In genomic region chr2:43012966-43013365, GRCh38 we compare ENCODE assay signal across 32 cellular contexts.
"Had no signal": no experiment of that assay in that cellular context is flagged by ENCODE, and none has a peak within 500 bp of the region (broad histone marks: within the 10 kb centered on the region; RNA-seq: fewer than 3 reads in every experiment).

No MANE protein-coding gene starts in this region.

- ATAC-seq: activated CD8-positive, alpha-beta memory T cell treated with anti-CD3 and anti-CD28 coated beads, Interleukin-2, amount 10 ng/mL, durations not matched to agents 7 days and 5 days; PC-3 had no signal

- H3K27ac ChIP-seq: brain microvascular endothelial cell, KMS-11, Peyer's patch, RWPE1, VCaP had no signal

- H3K4me3 Mint-ChIP-seq: activated B cell treated with CpG ODN at 0.5 μM for 24 hours; activated CD4-positive, alpha-beta memory T cell treated with anti-CD3 and anti-CD28 coated beads, Interleukin-2, amount 10 ng/mL, durations not matched to agents 7 days and 5 days; activated CD8-positive, alpha-beta memory T cell treated with anti-CD3 and anti-CD28 coated beads, Interleukin-2, amount 10 ng/mL, durations not matched to agents 7 days and 5 days; activated naive CD8-positive, alpha-beta T cell treated with anti-CD3 and anti-CD28 coated beads for 36 hours had no signal

- H3K9me3 ChIP-seq: Peyer's patch had no signal

- H3K36me3 ChIP-seq: brain microvascular endothelial cell, Peyer's patch had no signal

- H3K27me3 Mint-ChIP-seq: activated CD8-positive, alpha-beta memory T cell treated with anti-CD3 and anti-CD28 coated beads, Interleukin-2, amount 10 ng/mL, durations not matched to agents 7 days and 5 days; activated naive CD8-positive, alpha-beta T cell treated with anti-CD3 and anti-CD28 coated beads for 36 hours had no signal

- H3K4me1 Mint-ChIP-seq: activated B cell treated with CpG ODN at 0.5 μM for 24 hours had no signal

- DNase-seq: activated B cell treated with CpG ODN at 0.5 μM for 24 hours; activated CD4-positive, alpha-beta memory T cell treated with anti-CD3 and anti-CD28 coated beads, Interleukin-2, amount 10 ng/mL, durations not matched to agents 7 days and 5 days; activated CD4-positive, alpha-beta T cell treated with anti-CD3 and anti-CD28 coated beads for 1 hour; activated CD4-positive, alpha-beta T cell treated with anti-CD3 and anti-CD28 coated beads for 48 hours; activated CD8-positive, alpha-beta memory T cell treated with anti-CD3 and anti-CD28 coated beads for 24 hours; activated CD8-positive, alpha-beta memory T cell treated with anti-CD3 and anti-CD28 coated beads, Interleukin-2, amount 10 ng/mL, durations not matched to agents 7 days and 5 days; activated CD8-positive, alpha-beta memory T cell treated with anti-CD3 and anti-CD28 coated beads, Interleukin-2, amount 50 U/mL, for 48 hours; activated effector memory CD4-positive, alpha-beta T cell treated with Interleukin-2 at 50 U/mL for 16 hours; activated naive CD4-positive, alpha-beta T cell treated with anti-CD3 and anti-CD28 coated beads, Interleukin-2, amount 50 U/mL, for 16 hours; activated naive CD8-positive, alpha-beta T cell treated with anti-CD3 and anti-CD28 coated beads for 36 hours; activated T-cell treated with anti-CD3 and anti-CD28 coated beads, Interleukin-2, amount 50 U/mL, for 48 hours; amniotic stem cell; aorta; brain microvascular endothelial cell; central memory CD4-positive, alpha-beta T cell; MM.1S; MV-4-11; NCI-H1092; NCI-H1436 treated with DMSO at 0.1 percent for 48 hours; NCI-H1694 treated with DMSO at 0.1 percent for 48 hours; NCI-H2029; NCI-H510A; NCI-H526; NCI-H748 treated with DMSO at 0.1 percent for 48 hours; NK-92 treated with Interleukin-12 subunit alpha and Interleukin-12 subunit beta, amount 100 ng/mL, for 24 hours; PC-3; Right ventricle myocardium superior; T1000 had no signal

- H3K36me3 Mint-ChIP-seq: activated CD8-positive, alpha-beta memory T cell treated with anti-CD3 and anti-CD28 coated beads, Interleukin-2, amount 10 ng/mL, durations not matched to agents 7 days and 5 days; activated naive CD8-positive, alpha-beta T cell treated with anti-CD3 and anti-CD28 coated beads for 36 hours had no signal

- H3K4me3 ChIP-seq: Peyer's patch had no signal

- H3K27ac Mint-ChIP-seq: activated B cell treated with CpG ODN at 0.5 μM for 24 hours; activated CD4-positive, alpha-beta memory T cell treated with anti-CD3 and anti-CD28 coated beads, Interleukin-2, amount 10 ng/mL, durations not matched to agents 7 days and 5 days; activated CD8-positive, alpha-beta memory T cell treated with anti-CD3 and anti-CD28 coated beads, Interleukin-2, amount 10 ng/mL, durations not matched to agents 7 days and 5 days; activated naive CD8-positive, alpha-beta T cell treated with anti-CD3 and anti-CD28 coated beads for 36 hours had no signal

- H3K27me3 ChIP-seq: brain microvascular endothelial cell had no signal
